ENCODE assay signal across 34 cellular contexts in genomic region chr1:220800262-220800661, GRCh38. TPM values are rescaled to one million over a fixed set of nuclear protein-coding genes. Genes with fewer than 3 reads are reported as not detected.
"Had no signal": no experiment of that assay in that cellular context is flagged by ENCODE, and none has a peak within 500 bp of the region (broad histone marks: within the 10 kb centered on the region; RNA-seq: fewer than 3 reads in every experiment).

No MANE protein-coding gene starts in this region.

- ATAC-seq: Panc1, Right ventricle myocardium inferior, SK-N-SH treated with all-trans-retinoic acid at 6 μM for 48 hours had no signal

- H3K27ac ChIP-seq: PC-9, RWPE1, SJCRH30, SK-N-MC had no signal

- H3K36me3 ChIP-seq: MG63, SJCRH30 had no signal

- H3K9me3 ChIP-seq: MG63, SJCRH30 had no signal

- H3K27me3 ChIP-seq: MG63, SJCRH30 had no signal

- DNase-seq: Kasumi-1, MG63, NCI-H1048, NCI-H1092 treated with DMSO at 0.1 percent for 48 hours, NCI-H1105 treated with DMSO at 0.1 percent for 48 hours, NCI-H1417, NCI-H1436, NCI-H146, NCI-H1694, NCI-H187, NCI-H1930, NCI-H2029 treated with DMSO at 0.1 percent for 48 hours, NCI-H2081 treated with DMSO at 0.1 percent for 48 hours, NCI-H2107, NCI-H2171, NCI-H226, NCI-H446 treated with DMSO at 0.1 percent for 48 hours, NCI-H510A, NCI-H524, NCI-H526, NCI-H69, NCI-H748 treated with DMSO at 0.1 percent for 48 hours, NCI-H82, PC-9, SHP77, SIG-M5, SJCRH30 had no signal

- H2AFZ ChIP-seq: PC-9 had no signal

- H3K4me2 ChIP-seq: PC-9 had no signal

- H3K4me3 ChIP-seq: MG63, PC-9, SJCRH30, SK-N-MC had no signal

- H3K4me1 ChIP-seq: SJCRH30 had no signal

RNA-seq across cellular contexts. Expression of gene MTARC1, which starts 13.5 kb away (rescaled TPM):
- total RNA-seq: OCI-LY7, RPMI7951 had no signal

RNA-seq across cellular contexts. Expression of gene MTARC2, which starts 52.1 kb away (rescaled TPM):
- total RNA-seq: OCI-LY7 had no signal
